Comparison of ENCODE assay signal across 19 cellular contexts in genomic region chr11:9875402-9875801, GRCh38.
"Had no signal": no experiment of that assay in that cellular context is flagged by ENCODE, and none has a peak within 500 bp of the region (broad histone marks: within the 10 kb centered on the region; RNA-seq: fewer than 3 reads in every experiment).

No MANE protein-coding gene starts in this region.

- H3K27ac ChIP-seq: neutrophil, right lobe of liver, WERI-Rb-1 had no signal

- H3K36me3 Mint-ChIP-seq: natural killer cell treated with Interleukin-12 subunit alpha and Interleukin-12 subunit beta and Interleukin-15 and Interleukin-18, amount 100 ng/mL, for 72 hours had no signal

- H3K9me3 ChIP-seq: esophagus muscularis mucosa, neutrophil, right lobe of liver had no signal

- DNase-seq: activated CD4-positive, alpha-beta T cell treated with anti-CD3 and anti-CD28 coated beads for 48 hours; activated CD4-positive, alpha-beta T cell treated with anti-CD3 and anti-CD28 coated beads, Interleukin-2, amount 50 U/mL, for 48 hours; activated CD8-positive, alpha-beta memory T cell treated with anti-CD3 and anti-CD28 coated beads for 24 hours; activated gamma-delta T cell treated with Interleukin-2 at 50 U/mL for 16 hours; activated naive CD4-positive, alpha-beta T cell treated with anti-CD3 and anti-CD28 coated beads, Interleukin-2, amount 50 U/mL, for 16 hours; activated T-cell treated with anti-CD3 and anti-CD28 coated beads, Interleukin-2, amount 50 U/mL, for 1 hour; dermis blood vessel endothelial cell; effector CD4-positive, alpha-beta T cell; foreskin melanocyte; left cardiac atrium; right lobe of liver; stimulated activated CD4-positive, alpha-beta T cell treated with anti-CD3 and anti-CD28 coated beads, Interleukin-2, amount 100 ng/mL, for 48 hours; stimulated activated naive CD4-positive, alpha-beta T cell treated with Interleukin-2 at 50 U/mL for 16 hours; WERI-Rb-1 had no signal

- H3K9me3 Mint-ChIP-seq: natural killer cell treated with Interleukin-12 subunit alpha and Interleukin-12 subunit beta and Interleukin-15 and Interleukin-18, amount 100 ng/mL, for 72 hours had no signal

- H3K36me3 ChIP-seq: neutrophil, right lobe of liver, WERI-Rb-1 had no signal

- ATAC-seq: activated CD4-positive, CD25-positive, alpha-beta regulatory T cell treated with anti-CD3 and anti-CD28 coated beads, Interleukin-2, amount 50 U/mL, for 24 hours; left cardiac atrium; natural killer cell treated with Interleukin-12 subunit alpha and Interleukin-12 subunit beta and Interleukin-15 and Interleukin-18, amount 100 ng/mL, for 72 hours; right lobe of liver had no signal

- H3K4me3 Mint-ChIP-seq: natural killer cell treated with Interleukin-12 subunit alpha and Interleukin-12 subunit beta and Interleukin-15 and Interleukin-18, amount 100 ng/mL, for 72 hours had no signal

- H3K4me1 ChIP-seq: right lobe of liver, tibial nerve had no signal

- H3K27ac Mint-ChIP-seq: natural killer cell treated with Interleukin-12 subunit alpha and Interleukin-12 subunit beta and Interleukin-15 and Interleukin-18, amount 100 ng/mL, for 72 hours had no signal

- H3K27me3 Mint-ChIP-seq: natural killer cell treated with Interleukin-12 subunit alpha and Interleukin-12 subunit beta and Interleukin-15 and Interleukin-18, amount 100 ng/mL, for 72 hours had no signal

- H3K27me3 ChIP-seq: esophagus muscularis mucosa, neutrophil, right lobe of liver, tibial nerve had no signal

- H3K4me3 ChIP-seq: esophagus muscularis mucosa, right lobe of liver, tibial nerve had no signal
